In genomic region chr16:23302045-23302956, GRCh38 we compare ENCODE assay signal across 9 cellular contexts. TPM values are rescaled to one million over a fixed set of nuclear protein-coding genes. Genes with fewer than 3 reads are reported as not detected.
DNase-seq lines count a peak whose midpoint lies in the region; ATAC-seq and TF ChIP-seq lines count a peak whose summit lies in the region.
"Had no signal": no experiment of that assay in that cellular context is flagged by ENCODE, and none has a peak within 500 bp of the region (broad histone marks: within the 10 kb centered on the region; RNA-seq: fewer than 3 reads in every experiment).

Gene SCNN1B (plus strand): TSS chr16:23302302. CDS start chr16:23348600, 46,298 bp downstream.

- no peak for ATAC-seq in SK-N-SH treated with all-trans-retinoic acid at 6 μM for 48 hours

- TF ChIP-seq CTCF in SK-N-SH (IDR thresholded peaks at IDR 0.05), result no peak
- no peak for TF ChIP-seq CTCF in suprapubic skin (IDR thresholded peaks at IDR 0.05)

- no peaks in the 10 kb centered on the region for H3K9me3 ChIP-seq in SK-N-SH
- no peaks in the 10 kb centered on the region for H3K9me3 ChIP-seq in SK-N-MC (ENCODE audit: low read depth, low read length)
- H3K9me3 ChIP-seq in iPS-18a (ENCODE audit: control insufficient read depth, low read depth, low read length), result no peaks in the 10 kb centered on the region
- H3K9me3 ChIP-seq in suprapubic skin, result no peaks in the 10 kb centered on the region

- H3K4me3 ChIP-seq in SK-N-SH (ENCODE audit: low read depth in 2 of 2, low read length in 1 of 2), result peak within 1 kb of the TSS in 1 of 2 experiments; percentile 15; a peak in 1 of 4 replicates
- H3K4me3 ChIP-seq in SK-N-MC, result peak within 1 kb of the TSS; percentile 60
- H3K4me3 ChIP-seq in iPS-18a (ENCODE audit: low read length), result peak within 1 kb of the TSS; percentile 67
- peak within 1 kb of the TSS; percentile 40 for H3K4me3 ChIP-seq in suprapubic skin
- H3K4me3 ChIP-seq: BLaER1 treated with 17β-estradiol and CSF1 and Interleukin-3, amounts not matched to agents 10 nM and 100 nM had no signal

- H3K36me3 ChIP-seq in SK-N-SH (replicated peaks in 1 of 2; ENCODE audit: control insufficient read depth in 1 of 2, insufficient read depth in 2 of 2, low read length in 1 of 2), result no peaks in the 10 kb centered on the region
- H3K36me3 ChIP-seq in SK-N-MC (ENCODE audit: insufficient read depth, low read length), result no peaks in the 10 kb centered on the region
- H3K36me3 ChIP-seq in iPS-18a (ENCODE audit: control insufficient read depth, low read depth, low read length), result no peaks in the 10 kb centered on the region
- no peaks in the 10 kb centered on the region for H3K36me3 ChIP-seq in suprapubic skin
- H3K36me3 ChIP-seq: BLaER1 treated with 17β-estradiol and CSF1 and Interleukin-3, amounts not matched to agents 10 nM and 100 nM had no signal

- H3K27me3 ChIP-seq in SK-N-SH (ENCODE audit: insufficient read depth), result peaks cover 21% of the 10 kb centered on the region
- peaks cover 40% of the 10 kb centered on the region for H3K27me3 ChIP-seq in iPS-18a (ENCODE audit: control insufficient read depth, insufficient read depth, low read length)
- peaks cover 24% of the 10 kb centered on the region for H3K27me3 ChIP-seq in suprapubic skin

- H3K4me1 ChIP-seq in SK-N-SH (ENCODE audit: control insufficient read depth in 1 of 2, insufficient read depth in 2 of 2, low read depth in 1 of 2, low read length in 1 of 2), result no peaks in the 10 kb centered on the region; a peak in 1 of 4 replicates
- no peaks in the 10 kb centered on the region for H3K4me1 ChIP-seq in iPS-18a (ENCODE audit: control insufficient read depth, low read depth, low read length)
- H3K4me1 ChIP-seq in suprapubic skin, result peaks cover 8% of the 10 kb centered on the region
- H3K4me1 ChIP-seq: BLaER1 treated with 17β-estradiol and CSF1 and Interleukin-3, amounts not matched to agents 10 nM and 100 nM had no signal

- no peaks in the 10 kb centered on the region for H3K79me2 ChIP-seq in SK-N-SH (ENCODE audit: insufficient read depth)

- H3K9me2 ChIP-seq in SK-N-SH, result no peaks in the 10 kb centered on the region

- no peaks in the 10 kb centered on the region for H4K20me1 ChIP-seq in SK-N-SH (ENCODE audit: insufficient read depth)
- H4K20me1 ChIP-seq: BLaER1 treated with 17β-estradiol and CSF1 and Interleukin-3, amounts not matched to agents 10 nM and 100 nM had no signal

- no peak within 1 kb of the TSS for H3K9ac ChIP-seq in SK-N-SH
- no peak within 1 kb of the TSS for H3K9ac ChIP-seq in SK-N-MC (ENCODE audit: insufficient read length)
- no peak within 1 kb of the TSS for H3K9ac ChIP-seq in iPS-18a (ENCODE audit: low read length)
- H3K9ac ChIP-seq: BLaER1 treated with 17β-estradiol and CSF1 and Interleukin-3, amounts not matched to agents 10 nM and 100 nM had no signal

- DNase-seq in SK-N-SH, result peak; percentile 71
- no peak for DNase-seq in SK-N-MC (ENCODE audit: low read depth, low spot score)
- no peak for DNase-seq in suprapubic skin (ENCODE audit: low spot score in 2 of 2)
- no peak for DNase-seq in NOMO-1 treated with dmso at 0.1 percent for 144 hours (lab: John Stamatoyannopoulos, UW; ENCODE audit: unreplicated experiment)
- DNase-seq in T-helper 9 cell, result no peak
- no peak for DNase-seq in GM19238 (ENCODE audit: insufficient read length, low spot score)

- no peak for TF ChIP-seq POLR2A in suprapubic skin (IDR thresholded peaks at IDR 0.05)

- CTCF ChIA-PET in SK-N-SH (lab: Yijun Ruan, JAX), result interaction anchor here (0.8 to 1.4 kb wide), 4 partner anchors 10 to 133 kb away, joined by 3 to 5 read pairs (median 4); no protein-coding TSS in a partner anchor

- TF ChIP-seq EP300 in SK-N-SH (IDR thresholded peaks at IDR 0.05; ENCODE audit: borderline replicate concordance in 1 of 2, low read depth in 1 of 2, low read length in 1 of 2), result no peak
- TF ChIP-seq EP300 in suprapubic skin (IDR thresholded peaks at IDR 0.05), result no peak

- 4% methylated on average over 21 of the region's 81 CpGs for WGBS in SK-N-SH (ENCODE audit: low lambda C conversion rate)
- 6% methylated on average over 48 of the region's 81 CpGs for WGBS in suprapubic skin

- H3F3A ChIP-seq in SK-N-SH (replicated peaks; ENCODE audit: insufficient read depth), result no peaks in the 10 kb centered on the region

- no peak within 1 kb of the TSS for H3K4me2 ChIP-seq in SK-N-SH
- H3K4me2 ChIP-seq: BLaER1 treated with 17β-estradiol and CSF1 and Interleukin-3, amounts not matched to agents 10 nM and 100 nM had no signal

- no peak for TF ChIP-seq RAD21 in SK-N-SH (IDR thresholded peaks at IDR 0.05; ENCODE audit: low read length)

- H3K27ac ChIP-seq in SK-N-SH (ENCODE audit: low read depth in 2 of 2, low read length in 1 of 2), result no peak within 1 kb of the TSS
- no peak within 1 kb of the TSS for H3K27ac ChIP-seq in SK-N-MC
- H3K27ac ChIP-seq in iPS-18a (ENCODE audit: low read length), result no peak within 1 kb of the TSS
- no peak within 1 kb of the TSS for H3K27ac ChIP-seq in suprapubic skin
- H3K27ac ChIP-seq: BLaER1 treated with 17β-estradiol and CSF1 and Interleukin-3, amounts not matched to agents 10 nM and 100 nM had no signal

- H2AFZ ChIP-seq in SK-N-SH (ENCODE audit: low read depth), result no peak within 1 kb of the TSS

- POLR2A ChIA-PET in SK-N-SH (lab: Yijun Ruan, JAX), result interaction anchor here (0.6 kb wide), 1 partner anchor 217 kb away, joined by 4 read pairs; no protein-coding TSS in a partner anchor

TF ChIP-seq in SK-N-SH, 30 proteins besides CTCF, POLR2A, EP300 and RAD21 (continues in another document):
- TF ChIP-seq PBX3 (IDR thresholded peaks at IDR 0.05) (no peak), JUND (IDR thresholded peaks at IDR 0.05) (no peak), USF1 (IDR thresholded peaks at IDR 0.05; ENCODE audit: borderline replicate concordance, low read depth) (no peak), ELF1 (IDR thresholded peaks at IDR 0.05) (no peak), NRF1 (IDR thresholded peaks at IDR 0.05; ENCODE audit: low read depth, low read length) (no peak), EZH2phosphoT487 (IDR thresholded peaks at IDR 0.05; ENCODE audit: borderline replicate concordance, low read depth) (no peak), SMC3 (IDR thresholded peaks at IDR 0.05; ENCODE audit: low read depth, low read length) (no peak), TCF12 (IDR thresholded peaks at IDR 0.05) (no peak), RCOR1 (IDR thresholded peaks at IDR 0.05; ENCODE audit: low read length) (no peak), RFX5 (IDR thresholded peaks at IDR 0.05; ENCODE audit: low read length) (no peak), MXI1 (IDR thresholded peaks at IDR 0.05; ENCODE audit: low read depth, low read length) (no peak), RXRA (IDR thresholded peaks at IDR 0.05; ENCODE audit: borderline replicate concordance, low read depth) (no peak)

TF ChIP-seq in SK-N-SH treated with all-trans-retinoic acid at 6 μM for 48 hours, 23 proteins besides CTCF, POLR2A, EP300 and RAD21:
- no peak for TF ChIP-seq ESRRG (CRISPR knock-in tag; IDR thresholded peaks at IDR 0.05)
- no peak for TF ChIP-seq ISL1 (CRISPR knock-in tag; IDR thresholded peaks at IDR 0.05)
- TF ChIP-seq OSR1 (CRISPR knock-in tag; IDR thresholded peaks at IDR 0.05), result no peak
- no peak for TF ChIP-seq CSDC2 (CRISPR knock-in tag; IDR thresholded peaks at IDR 0.05)
- no peak for TF ChIP-seq ZNF70 (CRISPR knock-in tag; IDR thresholded peaks at IDR 0.05)
- TF ChIP-seq GLIS3 (CRISPR knock-in tag; IDR thresholded peaks at IDR 0.05), result no peak
- no peak for TF ChIP-seq PPARA (CRISPR knock-in tag; IDR thresholded peaks at IDR 0.05; ENCODE audit: borderline replicate concordance)
- TF ChIP-seq CREB5 (CRISPR knock-in tag; IDR thresholded peaks at IDR 0.05; ENCODE audit: low read depth), result no peak
- TF ChIP-seq ZNF8 (CRISPR knock-in tag; IDR thresholded peaks at IDR 0.05), result no peak
- TF ChIP-seq BACH2 (CRISPR knock-in tag; IDR thresholded peaks at IDR 0.05; ENCODE audit: borderline replicate concordance), result no peak
- TF ChIP-seq ZC3H10 (CRISPR knock-in tag; IDR thresholded peaks at IDR 0.05), result no peak
- TF ChIP-seq SNAI2 (CRISPR knock-in tag; IDR thresholded peaks at IDR 0.05), result no peak

RNA-seq across cellular contexts. Expression of gene SCNN1B, which starts in this region (rescaled TPM):
- polyA plus RNA-seq in SK-N-SH (2012; rRNA removed), result not detected in 2 replicates
- polyA plus RNA-seq in SK-N-SH (2012; cell fraction: cytosol; rRNA removed), result not detected in 2 replicates
- polyA plus RNA-seq in SK-N-SH (2012; cell fraction: nucleus; rRNA removed), result 0.06 TPM in 1 of 2 replicates, not detected in the other
- 10 to 100 TPM; 36.8 to 73.6 (median 64.1) TPM for total RNA-seq in suprapubic skin

Comparison
In these comparisons a context has a peak if more than half of its experiments do, and no peak if none do; other contexts are left out.
1. Peak in DNase-seq in SK-N-SH; RNA of the gene not detected or under 1 TPM.